In genomic region chr9:92664394-92665152, GRCh38 we compare ENCODE assay signal across 11 cellular contexts. TPM values are rescaled to one million over a fixed set of nuclear protein-coding genes. Genes with fewer than 3 reads are reported as not detected.
DNase-seq lines count a peak whose midpoint lies in the region; ATAC-seq and TF ChIP-seq lines count a peak whose summit lies in the region.
"Had no signal": no experiment of that assay in that cellular context is flagged by ENCODE, and none has a peak within 500 bp of the region (broad histone marks: within the 10 kb centered on the region; RNA-seq: fewer than 3 reads in every experiment).

No MANE protein-coding gene starts in this region.

- H3K27me3 ChIP-seq in A673 (replicated peaks; ENCODE audit: insufficient read depth, low read depth, low read length, poor library complexity) = no peaks in the 10 kb centered on the region
- H3K27me3 ChIP-seq: breast epithelium had no signal

- H3K9me3 ChIP-seq in A673 (ENCODE audit: low read depth, low read length, poor library complexity, severe bottlenecking) = no peaks in the 10 kb centered on the region
- H3K9me3 ChIP-seq: breast epithelium had no signal

- peak overlapping the region; percentile 8 for H3K27ac ChIP-seq in A673 (ENCODE audit: low read depth, low read length, poor library complexity, severe bottlenecking)
- H3K27ac ChIP-seq: SK-N-MC had no signal

- POLR2A ChIA-PET in A673 (lab: Charles Lee; ENCODE audit: low non-redundant PET) (no interaction called here), WTC11 (lab: Charles Lee) (no interaction called here)

- DNase-seq in A673 (ENCODE audit: low spot score) = no peak
- DNase-seq in WTC11 (ENCODE audit: low spot score) = no peak
- DNase-seq in inferior parietal cortex (ENCODE audit: extremely low spot score) = peak; percentile 38
- no peak for DNase-seq in NCI-H187 (lab: John Stamatoyannopoulos, UW)
- no peak for DNase-seq in cerebellar cortex (ENCODE audit: low spot score)
- no peak for DNase-seq in NCI-H226
- DNase-seq: KBM-7 had no signal

- CTCF ChIA-PET in A673 (lab: Charles Lee) = no interaction called here
- CTCF ChIA-PET in WTC11 (lab: Charles Lee) = interaction anchor here (0.9 to 1.8 kb wide), 3 partner anchors 30 to 126 kb away, joined by 3 to 4 read pairs (median 3); no protein-coding TSS in a partner anchor

- H3K27ac Mint-ChIP-seq in WTC11 = peak overlapping the region; percentile 87

- no peak for TF ChIP-seq CTCF in A673 (conservative IDR thresholded peaks at IDR 0.05; ENCODE audit: low read depth, low read length)
- no peak for TF ChIP-seq CTCF in WTC11 (IDR thresholded peaks at IDR 0.05)

- intact Hi-C loops in A673 (cut with micrococcal nuclease; ENCODE audit: unreplicated experiment) = no loop called here

- H3K4me3 Mint-ChIP-seq in WTC11 = no peak overlapping the region

- H3K4me1 Mint-ChIP-seq in WTC11 = peaks cover 30% of the 10 kb centered on the region

- H3K4me1 ChIP-seq in A673 (ENCODE audit: insufficient read depth, low read length, poor library complexity, severe bottlenecking) = peaks cover 11% of the 10 kb centered on the region

- no peaks in the 10 kb centered on the region for H3K9me3 Mint-ChIP-seq in WTC11

- no peaks in the 10 kb centered on the region for H3K27me3 Mint-ChIP-seq in WTC11 (ENCODE audit: low read depth)

- no peak overlapping the region for H3K4me3 ChIP-seq in A673 (ENCODE audit: low read depth, low read length, poor library complexity, severe bottlenecking)
- H3K4me3 ChIP-seq: breast epithelium, SK-N-MC had no signal

- no peaks in the 10 kb centered on the region for H3K36me3 Mint-ChIP-seq in WTC11

- ATAC-seq in GM19025 (IDR thresholded peaks at IDR 0.05; ENCODE audit: low read depth, unreplicated experiment) (peak; percentile 54), WTC11 (peak; percentile 46), GM21576 (IDR thresholded peaks at IDR 0.05; ENCODE audit: unreplicated experiment) (no peak)

- H3K36me3 ChIP-seq in A673 (ENCODE audit: insufficient read depth, low read length, poor library complexity, severe bottlenecking) = no peaks in the 10 kb centered on the region
- H3K36me3 ChIP-seq: breast epithelium had no signal

- BruUV-seq in A673 (replicated peaks; lab: Mats Ljungman, UMichigan) = no TSS peak

TF ChIP-seq in WTC11, 78 proteins besides CTCF, POLR2A, EP300 and RAD21:
- TF ChIP-seq CBFB (CRISPR knock-in tag; IDR thresholded peaks at IDR 0.05; ENCODE audit: low read depth) = no peak
- TF ChIP-seq ZNF281 (CRISPR knock-in tag; IDR thresholded peaks at IDR 0.05) = no peak
- TF ChIP-seq TEAD1 (CRISPR knock-in tag; IDR thresholded peaks at IDR 0.05) = no peak
- no peak for TF ChIP-seq USF2 (CRISPR knock-in tag; IDR thresholded peaks at IDR 0.05)
- TF ChIP-seq GRHL2 (CRISPR knock-in tag; IDR thresholded peaks at IDR 0.05; ENCODE audit: insufficient replicate concordance, severe bottlenecking) = no peak
- no peak for TF ChIP-seq PRDM15 (CRISPR knock-in tag; IDR thresholded peaks at IDR 0.05)
- TF ChIP-seq MYBL2 (CRISPR knock-in tag; IDR thresholded peaks at IDR 0.05) = no peak
- no peak for TF ChIP-seq ZNF121 (CRISPR knock-in tag; IDR thresholded peaks at IDR 0.05)
- TF ChIP-seq TEAD4 (CRISPR knock-in tag; IDR thresholded peaks at IDR 0.05) = no peak
- TF ChIP-seq ZMAT4 (CRISPR knock-in tag; IDR thresholded peaks at IDR 0.05) = no peak
- TF ChIP-seq SMAD4 (CRISPR knock-in tag; IDR thresholded peaks at IDR 0.05) = no peak

RNA-seq across cellular contexts. Expression of gene IPPK, which starts 5.4 kb away (rescaled TPM):
- total RNA-seq in A673 (2021) (11.4 and 14.0 TPM in 2 replicates), WTC11 (2021) (8.1 to 9.4 TPM (median 8.6 TPM) in 3 replicates)
